Comparison of ENCODE assay signal across 12 cellular contexts in the genomic region with DNA sequence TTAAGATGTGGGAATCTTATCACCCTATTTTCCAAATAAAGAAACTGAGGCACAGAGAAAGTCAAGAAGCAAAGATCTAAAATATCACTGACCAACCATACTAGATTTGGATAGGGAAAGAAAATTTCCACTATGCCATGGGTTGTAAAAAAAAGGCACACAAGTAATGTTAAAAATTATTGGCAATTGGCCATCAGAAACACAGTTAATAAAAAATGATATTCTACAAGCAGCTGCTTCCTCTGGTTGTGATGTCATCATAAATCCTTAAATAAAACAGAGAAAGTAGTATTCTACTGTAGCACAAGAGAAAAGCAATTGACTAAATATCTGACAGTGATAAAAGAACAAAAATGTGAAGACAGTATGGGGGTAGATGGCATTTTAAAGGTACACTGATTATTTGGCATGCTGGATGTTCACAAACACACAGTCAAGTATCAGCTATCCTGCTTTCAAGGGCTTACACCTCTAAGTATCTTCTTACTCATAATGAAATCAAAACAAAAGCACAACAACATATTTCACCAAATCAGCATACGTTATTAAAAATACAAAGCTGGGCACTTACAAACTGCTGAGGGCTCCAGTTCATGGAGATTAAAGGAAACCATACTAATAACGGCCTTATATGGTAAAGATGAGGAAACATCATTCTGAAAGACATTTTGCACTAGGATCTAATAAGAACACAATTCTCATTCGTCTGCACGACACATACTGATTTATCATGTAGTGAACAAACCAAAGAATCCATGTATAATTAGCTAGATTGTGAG. TPM values are rescaled to one million over a fixed set of nuclear protein-coding genes. Genes with fewer than 3 reads are reported as not detected.
DNase-seq lines count a peak whose midpoint lies in the region; ATAC-seq, FAIRE-seq and TF ChIP-seq lines count a peak whose summit lies in the region.
"Had no signal": no experiment of that assay in that cellular context is flagged by ENCODE, and none has a peak within 500 bp of the region (broad histone marks: within the 10 kb centered on the region; RNA-seq: fewer than 3 reads in every experiment).

No MANE protein-coding gene starts in this region.

- H3K4me3 ChIP-seq in fibroblast of lung (replicated peaks in 1 of 4; ENCODE audit: control extremely low read depth in 1 of 4, insufficient read depth in 1 of 4, low read depth in 3 of 4, low read length in 4 of 4) (no peak overlapping the region), gastrocnemius medialis (no peak overlapping the region), OCI-LY7 (ENCODE audit: low read depth, low read length, poor library complexity, severe bottlenecking) (no peak overlapping the region)

- no peak for DNase-seq in H54 (ENCODE audit: insufficient read length, low spot score)
- peak; percentile 39 for DNase-seq in RPMI8226
- peak in 1 of 2 donors; percentile 74 for DNase-seq in fibroblast of lung (ENCODE audit: low read depth in 2 of 2)
- DNase-seq in gastrocnemius medialis: no peak
- no peak for DNase-seq in OCI-LY7 (ENCODE audit: low spot score)
- no peak for DNase-seq in NCI-H526 treated with DMSO at 0.1 percent for 48 hours (lab: John Stamatoyannopoulos, UW)
- no peak for DNase-seq in RKO (ENCODE audit: low spot score)
- DNase-seq: Caco-2, NCI-H524 treated with DMSO at 0.1 percent for 48 hours, nucleus accumbens, T-helper 17 cell had no signal

- H3K9me2 ChIP-seq in OCI-LY7 (ENCODE audit: insufficient read depth, low read length): no peaks in the 10 kb centered on the region

- FAIRE-seq in H54 (lab: Jason Lieb, UNC): peak; percentile 58

- H3K79me2 ChIP-seq in fibroblast of lung (ENCODE audit: control insufficient read depth, insufficient read depth, low read length) (peaks cover 99% of the 10 kb centered on the region), OCI-LY7 (ENCODE audit: insufficient read depth, low read depth, low read length) (peaks cover 57% of the 10 kb centered on the region; the same call in 1 of the 2 replicates)

- BruUV-seq in OCI-LY7 (replicated peaks; lab: Mats Ljungman, UMichigan): no TSS peak

- no peak overlapping the region for H3K4me2 ChIP-seq in fibroblast of lung (ENCODE audit: extremely low read depth, insufficient read depth, low read length)
- no peak overlapping the region for H3K4me2 ChIP-seq in OCI-LY7 (ENCODE audit: low read length)

- H3K9me3 ChIP-seq in fibroblast of lung (ENCODE audit: control insufficient read depth, insufficient read depth, low read depth, low read length) (no peaks in the 10 kb centered on the region), gastrocnemius medialis (no peaks in the 10 kb centered on the region), OCI-LY7 (ENCODE audit: low read length) (no peaks in the 10 kb centered on the region)
- H3K9me3 ChIP-seq: Caco-2 had no signal

- POLR2A ChIA-PET in OCI-LY7 (lab: Charles Lee): interaction anchor here (0.8 to 3.2 kb wide), 9 partner anchors 10 to 26 kb away, joined by 3 to 18 read pairs (median 6); no protein-coding TSS in a partner anchor

- CTCF ChIA-PET in OCI-LY7 (lab: Charles Lee; ENCODE audit: unreplicated experiment): no interaction called here

- intact Hi-C loops in gastrocnemius medialis (cut with DNase I; ENCODE audit: low total_unique reads): loop anchor here (2.0 kb wide), 1 partner anchor 19 kb away; no protein-coding TSS in a partner anchor
- intact Hi-C loops in OCI-LY7 (cut with micrococcal nuclease; ENCODE audit: unreplicated experiment): no loop called here

- no peak overlapping the region for H3K9ac ChIP-seq in fibroblast of lung (ENCODE audit: insufficient read depth, low read length)

- H3K27ac ChIP-seq in fibroblast of lung (ENCODE audit: insufficient read depth, low read length): peak overlapping the region; percentile 21
- peak overlapping the region; percentile 92 to 98 (median 96) for H3K27ac ChIP-seq in gastrocnemius medialis
- no peak overlapping the region for H3K27ac ChIP-seq in OCI-LY7 (ENCODE audit: low read depth, low read length, poor library complexity, severe bottlenecking)

- TF ChIP-seq POLR2A in H54 (IDR thresholded peaks at IDR 0.05; ENCODE audit: low read depth, low read length) (no peak), gastrocnemius medialis (IDR thresholded peaks at IDR 0.05) (no peak)

- TF ChIP-seq CTCF in fibroblast of lung (conservative IDR thresholded peaks at IDR 0.05 in 1 of 2, IDR thresholded peaks at IDR 0.05 in 1 of 2; ENCODE audit: low read depth in 1 of 2, low read length in 2 of 2) (no peak), gastrocnemius medialis (IDR thresholded peaks at IDR 0.05 in 4 of 5, conservative IDR thresholded peaks at IDR 0.05 in 1 of 5) (no peak), OCI-LY7 (conservative IDR thresholded peaks at IDR 0.05; ENCODE audit: low read length) (no peak)

- H2AFZ ChIP-seq in fibroblast of lung (ENCODE audit: low read length) (no peak overlapping the region), OCI-LY7 (ENCODE audit: low read length) (no peak overlapping the region)

- no peaks in the 10 kb centered on the region for H3K27me3 ChIP-seq in fibroblast of lung (ENCODE audit: control insufficient read depth, insufficient read depth, low read length)
- H3K27me3 ChIP-seq in gastrocnemius medialis: no peaks in the 10 kb centered on the region

- H3K36me3 ChIP-seq in fibroblast of lung (ENCODE audit: control insufficient read depth, insufficient read depth, low read length) (peaks cover 3% of the 10 kb centered on the region), gastrocnemius medialis (no peaks in the 10 kb centered on the region), OCI-LY7 (ENCODE audit: insufficient read depth, low read length) (peaks cover 9% of the 10 kb centered on the region)

- ATAC-seq in gastrocnemius medialis: no peak
- no peak for ATAC-seq in HG03139 (IDR thresholded peaks at IDR 0.05; ENCODE audit: unreplicated experiment)
- ATAC-seq: T-helper 17 cell had no signal

- in situ Hi-C loops in gastrocnemius medialis (cut with MboI; ENCODE audit: low sequenced_read_pairs in 4 of 4): loop anchor here in 1 of 4 donors (25.0 kb wide), 1 partner anchor 427 kb away; a partner anchor contains a TSS

- H3K4me1 ChIP-seq in fibroblast of lung (ENCODE audit: control insufficient read depth, extremely low read depth, insufficient read depth, low read length) (peaks cover 31% of the 10 kb centered on the region), gastrocnemius medialis (peaks cover 83 to 88% of the 10 kb centered on the region in 2 donors), OCI-LY7 (ENCODE audit: insufficient read depth, low read length, poor library complexity, severe bottlenecking) (peaks cover 28% of the 10 kb centered on the region)

- peaks cover 3% of the 10 kb centered on the region for H4K20me1 ChIP-seq in fibroblast of lung (ENCODE audit: control insufficient read depth, extremely low read depth, insufficient read depth, low read length)
- H4K20me1 ChIP-seq in OCI-LY7 (ENCODE audit: insufficient read depth, low read length): 0 out of 2 replicates have a peak, but pooled peaks cover 7% of the 10 kb centered on the region

RNA-seq across cellular contexts. Expression of a gene that starts 45.7 kb away (rescaled TPM):
- total RNA-seq in fibroblast of lung (202 and 288 TPM in 2 replicates), gastrocnemius medialis (10 to 100 TPM; 24.7 to 47.6 (median 30.9) TPM), OCI-LY7 (2022) (127 and 148 TPM in 2 replicates)
- 542 and 773 TPM in 2 replicates for polyA plus RNA-seq in fibroblast of lung
- 395 and 442 TPM in 2 replicates for polyA plus RNA-seq in fibroblast of lung (2012)
- polyA minus RNA-seq in fibroblast of lung (ENCODE audit: low replicate concordance): 1,176 and 1,331 TPM in 2 replicates
- total RNA-seq in OCI-LY7 (2014; rRNA removed; shearing (Covaris generic)): 74.7 and 76.3 TPM in 2 replicates

RNA-seq across cellular contexts. Expression of a gene that starts 52.0 kb away (rescaled TPM):
- total RNA-seq in fibroblast of lung: 0.51 and 1.5 TPM in 2 replicates
- polyA plus RNA-seq in fibroblast of lung: 3.0 and 5.3 TPM in 2 replicates
- 3.6 and 4.5 TPM in 2 replicates for polyA plus RNA-seq in fibroblast of lung (2012)
- polyA minus RNA-seq in fibroblast of lung (ENCODE audit: low replicate concordance): 3.6 and 9.7 TPM in 2 replicates
- total RNA-seq in gastrocnemius medialis: 1 to 10 TPM in 3 of 4 donors, under 1 TPM in 1; 0.19 to 5.0 (median 2.6) TPM
- 16.9 and 20.0 TPM in 2 replicates for total RNA-seq in OCI-LY7 (2014; rRNA removed; shearing (Covaris generic))
- 21.0 and 25.3 TPM in 2 replicates for total RNA-seq in OCI-LY7 (2022)
